ENCODE assay signal across 16 cellular contexts in genomic region chr2:148719941-148720436, GRCh38.
DNase-seq lines count a peak whose midpoint lies in the region; ATAC-seq, FAIRE-seq and TF ChIP-seq lines count a peak whose summit lies in the region.
"Had no signal": no experiment of that assay in that cellular context is flagged by ENCODE, and none has a peak within 500 bp of the region (broad histone marks: within the 10 kb centered on the region; RNA-seq: fewer than 3 reads in every experiment).

No MANE protein-coding gene starts in this region.

- H3K27me3 ChIP-seq in keratinocyte (ENCODE audit: control insufficient read depth, extremely low read depth, insufficient read depth, low read length) (no peaks in the 10 kb centered on the region), skeletal muscle satellite cell (ENCODE audit: control insufficient read depth, insufficient read depth, low read length) (no peaks in the 10 kb centered on the region)

- peaks cover 5% of the 10 kb centered on the region for H4K20me1 ChIP-seq in keratinocyte (ENCODE audit: control insufficient read depth, extremely low read depth, insufficient read depth, low read length)

- intact Hi-C loops in activated CD4-positive, alpha-beta memory T cell treated with anti-CD3 and anti-CD28 coated beads for 36 hours (cut with micrococcal nuclease): no loop called here

- CTCF ChIA-PET in activated CD4-positive, alpha-beta memory T cell treated with anti-CD3 and anti-CD28 coated beads for 36 hours (lab: Charles Lee): no interaction called here
- CTCF ChIA-PET in activated CD4-positive, alpha-beta memory T cell treated with anti-CD3 and anti-CD28 coated beads, Interleukin-2, amount 10 ng/mL, durations not matched to agents 7 days and 5 days (lab: Charles Lee): no interaction called here
- CTCF ChIA-PET in WTC11 (lab: Charles Lee): interaction anchor here (0.8 kb wide), 1 partner anchor 148 kb away, joined by 3 read pairs; no protein-coding TSS in a partner anchor

- peaks cover 66% of the 10 kb centered on the region for H3K79me2 ChIP-seq in keratinocyte (ENCODE audit: control insufficient read depth, insufficient read depth, low read length)

- peaks cover 91% of the 10 kb centered on the region for H3K4me1 Mint-ChIP-seq in activated CD4-positive, alpha-beta memory T cell treated with anti-CD3 and anti-CD28 coated beads for 36 hours (ENCODE audit: low read depth)
- peaks cover 34% of the 10 kb centered on the region for H3K4me1 Mint-ChIP-seq in activated CD4-positive, alpha-beta memory T cell treated with anti-CD3 and anti-CD28 coated beads, Interleukin-2, amount 10 ng/mL, durations not matched to agents 7 days and 5 days
- peaks cover 60% of the 10 kb centered on the region for H3K4me1 Mint-ChIP-seq in WTC11

- peaks cover 5% of the 10 kb centered on the region for H3K4me1 ChIP-seq in keratinocyte (ENCODE audit: control insufficient read depth, extremely low read depth, insufficient read depth, low read length)
- H3K4me1 ChIP-seq in skeletal muscle satellite cell (ENCODE audit: control insufficient read depth, insufficient read depth, low read length): peaks cover 21% of the 10 kb centered on the region

- no peak for TF ChIP-seq CTCF in WTC11 (IDR thresholded peaks at IDR 0.05)
- TF ChIP-seq CTCF in keratinocyte (optimal IDR thresholded peaks at IDR 0.05 in 1 of 3, IDR thresholded peaks at IDR 0.05 in 1 of 3, conservative IDR thresholded peaks at IDR 0.05 in 1 of 3; ENCODE audit: extremely low read depth in 1 of 3, insufficient read depth in 2 of 3, low read length in 3 of 3): no peak

- peaks cover 4% of the 10 kb centered on the region for H3K9me1 ChIP-seq in keratinocyte (ENCODE audit: control insufficient read depth, extremely low read depth, insufficient read depth, low read length)

- peaks cover 23% of the 10 kb centered on the region for H3K36me3 Mint-ChIP-seq in activated CD4-positive, alpha-beta memory T cell treated with anti-CD3 and anti-CD28 coated beads for 36 hours
- peaks cover 51% of the 10 kb centered on the region for H3K36me3 Mint-ChIP-seq in activated CD4-positive, alpha-beta memory T cell treated with anti-CD3 and anti-CD28 coated beads, Interleukin-2, amount 10 ng/mL, durations not matched to agents 7 days and 5 days (ENCODE audit: low read depth)
- peaks cover 9% of the 10 kb centered on the region; the same call in 1 of the 2 replicates for H3K36me3 Mint-ChIP-seq in WTC11

- H3K27me3 Mint-ChIP-seq in activated CD4-positive, alpha-beta memory T cell treated with anti-CD3 and anti-CD28 coated beads for 36 hours: no peaks in the 10 kb centered on the region
- no peaks in the 10 kb centered on the region for H3K27me3 Mint-ChIP-seq in activated CD4-positive, alpha-beta memory T cell treated with anti-CD3 and anti-CD28 coated beads, Interleukin-2, amount 10 ng/mL, durations not matched to agents 7 days and 5 days
- H3K27me3 Mint-ChIP-seq in WTC11 (ENCODE audit: low read depth): no peaks in the 10 kb centered on the region
- H3K27me3 Mint-ChIP-seq: type B pancreatic cell had no signal

- H3K4me2 ChIP-seq in keratinocyte (ENCODE audit: control insufficient read depth, extremely low read depth, insufficient read depth, low read depth, low read length): peak overlapping the region; percentile 3
- peak overlapping the region; percentile 73 for H3K4me2 ChIP-seq in skeletal muscle satellite cell (ENCODE audit: low read length)

- dilution Hi-C loops in keratinocyte (cut with MboI; ENCODE audit: extremely low pct_ligation_motif_present, low sequenced_read_pairs): no loop called here

- DNase-seq in activated CD4-positive, alpha-beta memory T cell treated with anti-CD3 and anti-CD28 coated beads for 36 hours: no peak
- no peak for DNase-seq in activated CD4-positive, alpha-beta memory T cell treated with anti-CD3 and anti-CD28 coated beads, Interleukin-2, amount 10 ng/mL, durations not matched to agents 7 days and 5 days
- no peak for DNase-seq in WTC11 (ENCODE audit: low spot score)
- DNase-seq in keratinocyte (ENCODE audit: low read depth, low spot score): no peak
- DNase-seq in globus pallidus (ENCODE audit: low spot score): no peak
- no peak for DNase-seq in NCI-H748 treated with DMSO at 0.1 percent for 48 hours (lab: John Stamatoyannopoulos, UW)
- DNase-seq: activated CD8-positive, alpha-beta memory T cell treated with anti-CD3 and anti-CD28 coated beads for 24 hours; activated naive CD4-positive, alpha-beta T cell; effector memory CD4-positive, alpha-beta T cell; stimulated activated CD4-positive, alpha-beta T cell treated with anti-CD3 and anti-CD28 coated beads, Interleukin-4, amount 100 ng/mL, for 24 hours had no signal

- no peaks in the 10 kb centered on the region for H3K9me3 ChIP-seq in keratinocyte (ENCODE audit: control insufficient read depth, low read depth, low read length)
- no peaks in the 10 kb centered on the region for H3K9me3 ChIP-seq in skeletal muscle satellite cell (replicated peaks; ENCODE audit: low read length)

- peaks cover 0 to 4% of the 10 kb centered on the region in 2 experiments for H3K36me3 ChIP-seq in keratinocyte (ENCODE audit: control insufficient read depth in 2 of 2, extremely low read depth in 1 of 2, insufficient read depth in 2 of 2, low read length in 2 of 2)
- no peaks in the 10 kb centered on the region for H3K36me3 ChIP-seq in skeletal muscle satellite cell (ENCODE audit: insufficient read depth, low read length)

- no peak overlapping the region for H3K27ac ChIP-seq in keratinocyte (ENCODE audit: control insufficient read depth, insufficient read depth, low read length)

- no peak overlapping the region for H3K4me3 ChIP-seq in keratinocyte (ENCODE audit: control insufficient read depth in 2 of 3, extremely low read depth in 1 of 3, insufficient read depth in 2 of 3, low read depth in 1 of 3, low read length in 3 of 3)
- no peak overlapping the region for H3K4me3 ChIP-seq in skeletal muscle satellite cell (ENCODE audit: low read length)

- peaks cover 9% of the 10 kb centered on the region for H3K9me3 Mint-ChIP-seq in activated CD4-positive, alpha-beta memory T cell treated with anti-CD3 and anti-CD28 coated beads for 36 hours
- peaks cover 21% of the 10 kb centered on the region for H3K9me3 Mint-ChIP-seq in activated CD4-positive, alpha-beta memory T cell treated with anti-CD3 and anti-CD28 coated beads, Interleukin-2, amount 10 ng/mL, durations not matched to agents 7 days and 5 days
- H3K9me3 Mint-ChIP-seq in WTC11: peaks cover 9% of the 10 kb centered on the region

- no peak for FAIRE-seq in keratinocyte (lab: Jason Lieb, UNC)
- FAIRE-seq: A204.1, bronchial epithelial cell, HTR-8/SVneo had no signal

- H3K27ac Mint-ChIP-seq in activated CD4-positive, alpha-beta memory T cell treated with anti-CD3 and anti-CD28 coated beads for 36 hours: peak overlapping the region; percentile 56
- no peak overlapping the region for H3K27ac Mint-ChIP-seq in activated CD4-positive, alpha-beta memory T cell treated with anti-CD3 and anti-CD28 coated beads, Interleukin-2, amount 10 ng/mL, durations not matched to agents 7 days and 5 days
- H3K27ac Mint-ChIP-seq in WTC11: no peak overlapping the region

- H3K9ac ChIP-seq in keratinocyte (ENCODE audit: control insufficient read depth, extremely low read depth, insufficient read depth, low read length) (no peak overlapping the region), skeletal muscle satellite cell (ENCODE audit: low read depth, low read length) (no peak overlapping the region)

- POLR2A ChIA-PET in activated CD4-positive, alpha-beta memory T cell treated with anti-CD3 and anti-CD28 coated beads for 36 hours (lab: Charles Lee): no interaction called here
- POLR2A ChIA-PET in activated CD4-positive, alpha-beta memory T cell treated with anti-CD3 and anti-CD28 coated beads, Interleukin-2, amount 10 ng/mL, durations not matched to agents 7 days and 5 days (lab: Charles Lee): no interaction called here
- POLR2A ChIA-PET in WTC11 (lab: Charles Lee): no interaction called here

- ATAC-seq in WTC11 (peak; percentile 26; the same call in 1 of the 2 replicates), GM18517 (IDR thresholded peaks at IDR 0.05; ENCODE audit: unreplicated experiment) (no peak)

- H3K4me3 Mint-ChIP-seq in activated CD4-positive, alpha-beta memory T cell treated with anti-CD3 and anti-CD28 coated beads for 36 hours: no peak overlapping the region
- no peak overlapping the region for H3K4me3 Mint-ChIP-seq in activated CD4-positive, alpha-beta memory T cell treated with anti-CD3 and anti-CD28 coated beads, Interleukin-2, amount 10 ng/mL, durations not matched to agents 7 days and 5 days
- H3K4me3 Mint-ChIP-seq in WTC11: no peak overlapping the region

- no peak overlapping the region for H2AFZ ChIP-seq in keratinocyte (ENCODE audit: control insufficient read depth, low read length)

TF ChIP-seq in WTC11, 78 proteins besides CTCF, POLR2A, EP300 and RAD21 (continues in another document):
- no peak for TF ChIP-seq ZNF396 (CRISPR knock-in tag; IDR thresholded peaks at IDR 0.05; ENCODE audit: borderline replicate concordance)
- no peak for TF ChIP-seq JUN (CRISPR knock-in tag; IDR thresholded peaks at IDR 0.05)
- no peak for TF ChIP-seq ZNF232 (CRISPR knock-in tag; IDR thresholded peaks at IDR 0.05)
- TF ChIP-seq TCF7 (CRISPR knock-in tag; IDR thresholded peaks at IDR 0.05; ENCODE audit: low read depth): no peak
- no peak for TF ChIP-seq SMAD4 (CRISPR knock-in tag; IDR thresholded peaks at IDR 0.05)
- no peak for TF ChIP-seq ZNF263 (CRISPR knock-in tag; IDR thresholded peaks at IDR 0.05; ENCODE audit: low read depth)
- TF ChIP-seq ZBTB21 (CRISPR knock-in tag; IDR thresholded peaks at IDR 0.05; ENCODE audit: borderline replicate concordance): no peak
- TF ChIP-seq RELA (CRISPR knock-in tag; IDR thresholded peaks at IDR 0.05; ENCODE audit: borderline replicate concordance): no peak
- no peak for TF ChIP-seq E2F5 (CRISPR knock-in tag; IDR thresholded peaks at IDR 0.05)
- TF ChIP-seq ZNF423 (CRISPR knock-in tag; IDR thresholded peaks at IDR 0.05): no peak
- TF ChIP-seq ELF4 (CRISPR knock-in tag; IDR thresholded peaks at IDR 0.05; ENCODE audit: low read depth): no peak
- no peak for TF ChIP-seq NR1H2 (CRISPR knock-in tag; IDR thresholded peaks at IDR 0.05)
- no peak for TF ChIP-seq SMAD3 (CRISPR knock-in tag; IDR thresholded peaks at IDR 0.05; ENCODE audit: borderline replicate concordance)
